8 cellular contexts compared by ENCODE assay signal in the genomic region with DNA sequence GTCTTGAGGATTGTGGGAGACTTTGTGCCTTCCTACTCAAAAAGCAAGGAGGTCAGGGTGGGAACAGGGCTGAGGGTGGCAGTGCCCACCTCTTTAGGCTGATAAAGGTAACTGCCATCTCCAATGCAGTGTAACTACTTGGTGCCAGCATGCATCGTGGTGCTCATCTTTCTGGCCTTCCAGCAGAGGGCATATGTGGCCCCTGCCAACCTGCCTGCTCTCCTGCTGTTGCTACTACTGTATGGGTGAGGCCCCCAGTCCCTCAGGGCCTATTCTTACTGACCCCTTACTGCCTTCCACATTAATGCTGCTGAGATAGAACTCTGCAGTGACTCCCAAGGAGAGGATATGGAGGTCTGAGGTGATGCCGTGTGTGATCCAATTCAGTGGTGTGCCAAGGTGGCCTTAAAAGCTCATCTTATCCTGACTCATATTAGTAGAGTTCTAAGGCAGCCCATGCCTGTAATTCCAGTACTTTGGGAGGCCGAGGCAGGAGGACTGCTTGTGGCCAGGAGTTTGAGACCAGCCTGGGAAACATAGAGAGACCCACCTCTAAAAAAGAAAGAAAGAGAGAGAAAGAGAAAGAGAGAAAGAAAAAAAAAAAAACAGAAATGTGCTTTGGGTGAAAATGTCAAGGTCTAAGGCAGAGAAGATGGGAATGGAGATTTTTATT. TPM values are rescaled to one million over a fixed set of nuclear protein-coding genes. Genes with fewer than 3 reads are reported as not detected.
DNase-seq lines count a peak whose midpoint lies in the region; ATAC-seq, FAIRE-seq and TF ChIP-seq lines count a peak whose summit lies in the region.

No MANE protein-coding gene starts in this region.

- DNase-seq in activated CD4-positive, CD25-positive, alpha-beta regulatory T cell (lab: John Stamatoyannopoulos, UW): no peak
- DNase-seq in OCI-M1 (lab: John Stamatoyannopoulos, UW) (peak; percentile 69), bronchial epithelial cell (ENCODE audit: low read depth) (peak; percentile 28)
- no peak for DNase-seq in stimulated activated effector memory CD8-positive, alpha-beta T cell treated with anti-CD3 and anti-CD28 coated beads, Interleukin-12 subunit alpha, Interleukin-12 subunit beta, amount 100 ng/mL, for 72 hours (ENCODE audit: low spot score in 2 of 2)

- H3K4me1 Mint-ChIP-seq in stimulated activated effector memory CD8-positive, alpha-beta T cell treated with anti-CD3 and anti-CD28 coated beads, Interleukin-12 subunit alpha, Interleukin-12 subunit beta, amount 100 ng/mL, for 72 hours: peaks cover 25% of the 10 kb centered on the region

- H3K9me3 Mint-ChIP-seq in stimulated activated effector memory CD8-positive, alpha-beta T cell treated with anti-CD3 and anti-CD28 coated beads, Interleukin-12 subunit alpha, Interleukin-12 subunit beta, amount 100 ng/mL, for 72 hours: no peaks in the 10 kb centered on the region

- no peak for TF ChIP-seq CTCF in bronchial epithelial cell (IDR thresholded peaks at IDR 0.05; ENCODE audit: insufficient read depth, low read length, severe bottlenecking)

- no peak for FAIRE-seq in bronchial epithelial cell (lab: Jason Lieb, UNC)

- ATAC-seq in activated CD4-positive, CD25-positive, alpha-beta regulatory T cell treated with anti-CD3 and anti-CD28 coated beads, Interleukin-2, amount 50 U/mL, for 24 hours: peak; percentile 69 to 92
- ATAC-seq in stimulated activated effector memory CD8-positive, alpha-beta T cell treated with anti-CD3 and anti-CD28 coated beads, Interleukin-12 subunit alpha, Interleukin-12 subunit beta, amount 100 ng/mL, for 72 hours: peak; percentile 78
- ATAC-seq in HG02884 (IDR thresholded peaks at IDR 0.05; ENCODE audit: unreplicated experiment) (no peak), GM18511 (IDR thresholded peaks at IDR 0.05; ENCODE audit: unreplicated experiment) (no peak), GM19395 (IDR thresholded peaks at IDR 0.05; ENCODE audit: unreplicated experiment) (no peak)

- peaks cover 13% of the 10 kb centered on the region for H3K36me3 ChIP-seq in bronchial epithelial cell (ENCODE audit: control insufficient read depth, insufficient read depth, low read length)

- H3K4me3 Mint-ChIP-seq in stimulated activated effector memory CD8-positive, alpha-beta T cell treated with anti-CD3 and anti-CD28 coated beads, Interleukin-12 subunit alpha, Interleukin-12 subunit beta, amount 100 ng/mL, for 72 hours: no peak overlapping the region

- peaks cover 10% of the 10 kb centered on the region for H3K36me3 Mint-ChIP-seq in stimulated activated effector memory CD8-positive, alpha-beta T cell treated with anti-CD3 and anti-CD28 coated beads, Interleukin-12 subunit alpha, Interleukin-12 subunit beta, amount 100 ng/mL, for 72 hours

- H3K27me3 ChIP-seq in bronchial epithelial cell (ENCODE audit: control insufficient read depth, insufficient read depth, low read length): no peaks in the 10 kb centered on the region

- no peak overlapping the region for H3K4me3 ChIP-seq in bronchial epithelial cell (ENCODE audit: low read depth, low read length)

- H3K27ac Mint-ChIP-seq in stimulated activated effector memory CD8-positive, alpha-beta T cell treated with anti-CD3 and anti-CD28 coated beads, Interleukin-12 subunit alpha, Interleukin-12 subunit beta, amount 100 ng/mL, for 72 hours: peak overlapping the region; percentile 90

RNA-seq across cellular contexts. Expression of a gene that starts 9.6 kb away (rescaled TPM):
- 9.0 and 11.8 TPM in 2 replicates for total RNA-seq in bronchial epithelial cell

RNA-seq across cellular contexts. Expression of a gene that starts 17.4 kb away (rescaled TPM):
- 6.8 and 13.8 TPM in 2 replicates for total RNA-seq in bronchial epithelial cell

RNA-seq across cellular contexts. Expression of a gene that starts 30.9 kb away (rescaled TPM):
- 96.9 and 189 TPM in 2 replicates for total RNA-seq in bronchial epithelial cell

RNA-seq across cellular contexts. Expression of a gene that starts 36.0 kb away (rescaled TPM):
- total RNA-seq in bronchial epithelial cell: not detected in 2 replicates

RNA-seq across cellular contexts. Expression of a gene that starts 36.4 kb away (rescaled TPM):
- total RNA-seq in bronchial epithelial cell: 54.8 and 65.9 TPM in 2 replicates

Comparison
In these comparisons a context has a peak if more than half of its experiments do, and no peak if none do; other contexts are left out.
1. ATAC-seq: peak in activated CD4-positive, CD25-positive, alpha-beta regulatory T cell treated with anti-CD3 and anti-CD28 coated beads, Interleukin-2, amount 50 U/mL, for 24 hours (2 of 2) and stimulated activated effector memory CD8-positive, alpha-beta T cell treated with anti-CD3 and anti-CD28 coated beads, Interleukin-12 subunit alpha, Interleukin-12 subunit beta, amount 100 ng/mL, for 72 hours (single experiment); none in HG02884 (single experiment), GM18511 (single experiment) and GM19395 (single experiment).
2. DNase-seq: peak in OCI-M1 (single experiment) and bronchial epithelial cell (single experiment); none in activated CD4-positive, CD25-positive, alpha-beta regulatory T cell (0 of 4) and stimulated activated effector memory CD8-positive, alpha-beta T cell treated with anti-CD3 and anti-CD28 coated beads, Interleukin-12 subunit alpha, Interleukin-12 subunit beta, amount 100 ng/mL, for 72 hours (0 of 2).